In genomic region chr1:2239384-2239985, GRCh38 we compare ENCODE assay signal across 9 cellular contexts. TPM values are rescaled to one million over a fixed set of nuclear protein-coding genes. Genes with fewer than 3 reads are reported as not detected.
DNase-seq lines count a peak whose midpoint lies in the region; ATAC-seq and TF ChIP-seq lines count a peak whose summit lies in the region.
"Had no signal": no experiment of that assay in that cellular context is flagged by ENCODE, and none has a peak within 500 bp of the region (broad histone marks: within the 10 kb centered on the region; RNA-seq: fewer than 3 reads in every experiment).

No MANE protein-coding gene starts in this region.

- H4K8ac ChIP-seq in neuronal stem cell (ENCODE audit: low read depth, low read length), result no peak overlapping the region
- no peak overlapping the region for H4K8ac ChIP-seq in mesendoderm (ENCODE audit: low read depth, low read length)

- no peak overlapping the region for H3K4me2 ChIP-seq in neuronal stem cell (ENCODE audit: insufficient read depth, low read length, poor library complexity, severe bottlenecking)
- no peak overlapping the region for H3K4me2 ChIP-seq in mesendoderm (ENCODE audit: low read length)

- peaks cover 85% of the 10 kb centered on the region for H3K4me1 ChIP-seq in effector memory CD4-positive, alpha-beta T cell (ENCODE audit: control insufficient read depth, insufficient read depth, low read length, poor library complexity, severe bottlenecking)
- H3K4me1 ChIP-seq in neuronal stem cell (ENCODE audit: control insufficient read depth in 2 of 2, insufficient read depth in 1 of 2, low read depth in 1 of 2, low read length in 2 of 2) (peaks cover 7 to 18% of the 10 kb centered on the region in 2 donors), uterus (peaks cover 34 to 69% of the 10 kb centered on the region in 2 donors), mesendoderm (ENCODE audit: control insufficient read depth, low read depth, low read length) (peaks cover 1% of the 10 kb centered on the region)

- H3K79me2 ChIP-seq in mesendoderm (ENCODE audit: control insufficient read depth, insufficient read depth, low read length), result peaks cover 94% of the 10 kb centered on the region

- peak overlapping the region; percentile 61 for H3K4me3 Mint-ChIP-seq in natural killer cell
- H3K4me3 Mint-ChIP-seq in natural killer cell treated with Interleukin-12 subunit alpha and Interleukin-12 subunit beta and Interleukin-15 and Interleukin-18, amount 100 ng/mL, for 72 hours, result no peak overlapping the region

- TF ChIP-seq CTCF in natural killer cell (IDR thresholded peaks at IDR 0.05) (no peak), uterus (IDR thresholded peaks at IDR 0.05) (no peak)

- H4K91ac ChIP-seq in neuronal stem cell (ENCODE audit: low read depth, low read length, poor library complexity), result no peak overlapping the region

- H2BK120ac ChIP-seq in neuronal stem cell (ENCODE audit: low read depth, low read length) (no peak overlapping the region), mesendoderm (ENCODE audit: low read depth, low read length) (no peak overlapping the region)

- H3K56ac ChIP-seq in mesendoderm (ENCODE audit: low read length), result no peak overlapping the region

- H3K4ac ChIP-seq in neuronal stem cell (ENCODE audit: low read length), result no peak overlapping the region
- no peak overlapping the region for H3K4ac ChIP-seq in mesendoderm (ENCODE audit: low read depth, low read length)

- no peak for TF ChIP-seq POLR2A in uterus (IDR thresholded peaks at IDR 0.05)

- H4K5ac ChIP-seq in mesendoderm (ENCODE audit: low read length), result no peak overlapping the region

- no peak for ATAC-seq in natural killer cell
- no peak for ATAC-seq in natural killer cell treated with Interleukin-12 subunit alpha and Interleukin-12 subunit beta and Interleukin-15 and Interleukin-18, amount 100 ng/mL, for 72 hours
- ATAC-seq in HG03139 (IDR thresholded peaks at IDR 0.05; ENCODE audit: unreplicated experiment), result no peak

- H3K36me3 ChIP-seq in effector memory CD4-positive, alpha-beta T cell (ENCODE audit: control insufficient read depth, insufficient read depth, low read length), result peaks cover 13% of the 10 kb centered on the region
- H3K36me3 ChIP-seq in neuronal stem cell (replicated peaks in 1 of 2; ENCODE audit: control insufficient read depth in 2 of 2, insufficient read depth in 2 of 2, low read length in 2 of 2) (peaks cover 6 to 70% of the 10 kb centered on the region in 2 donors), uterus (no peaks in the 10 kb centered on the region), mesendoderm (ENCODE audit: control insufficient read depth, insufficient read depth, low read length) (peaks cover 5% of the 10 kb centered on the region)

- H2AFZ ChIP-seq in neuronal stem cell (ENCODE audit: low read length), result no peak overlapping the region

- intact Hi-C loops in natural killer cell (cut with micrococcal nuclease), result no loop called here
- intact Hi-C loops in uterus (cut with DNase I; ENCODE audit: low total_unique reads), result no loop called here

- no peak overlapping the region for H2BK15ac ChIP-seq in neuronal stem cell (ENCODE audit: low read length)
- H2BK15ac ChIP-seq in mesendoderm (replicated peaks; ENCODE audit: low read depth), result no peak overlapping the region

- no peak overlapping the region for H3K14ac ChIP-seq in neuronal stem cell (ENCODE audit: low read length)

- no CpG with 5 or more reads among the region's 30 CpGs for WGBS in neuronal stem cell (ENCODE audit: extremely low coverage in 2 of 2, insufficient read length in 2 of 2, insufficient replicate concordance in 1 of 2), 2 donors
- no CpG with 5 or more reads among the region's 30 CpGs for WGBS in mesendoderm (ENCODE audit: extremely low coverage, insufficient coverage, low lambda C conversion rate)

- H3K27me3 ChIP-seq in effector memory CD4-positive, alpha-beta T cell (replicated peaks; ENCODE audit: control insufficient read depth, insufficient read depth, low read length, poor library complexity, severe bottlenecking), result no peaks in the 10 kb centered on the region
- H3K27me3 ChIP-seq in neuronal stem cell (ENCODE audit: control insufficient read depth in 3 of 3, insufficient read depth in 3 of 3, low read depth in 1 of 3, low read length in 3 of 3), result no peaks in the 10 kb centered on the region
- no peaks in the 10 kb centered on the region for H3K27me3 ChIP-seq in uterus
- H3K27me3 ChIP-seq in mesendoderm (ENCODE audit: insufficient read depth, low read length, poor library complexity), result no peaks in the 10 kb centered on the region

- no peaks in the 10 kb centered on the region for H3K27me3 Mint-ChIP-seq in natural killer cell (ENCODE audit: low read depth in 2 of 2)
- H3K27me3 Mint-ChIP-seq in natural killer cell treated with Interleukin-12 subunit alpha and Interleukin-12 subunit beta and Interleukin-15 and Interleukin-18, amount 100 ng/mL, for 72 hours, result no peaks in the 10 kb centered on the region

- H2AK5ac ChIP-seq in neuronal stem cell (ENCODE audit: low read depth, low read length) (no peak overlapping the region), mesendoderm (ENCODE audit: low read length) (no peak overlapping the region)

- peak overlapping the region; percentile 49 for H3K27ac ChIP-seq in effector memory CD4-positive, alpha-beta T cell (ENCODE audit: insufficient read depth, low read length, poor library complexity, severe bottlenecking)
- no peak overlapping the region for H3K27ac ChIP-seq in neuronal stem cell (replicated peaks; ENCODE audit: low read length)
- peak overlapping the region; percentile 47 to 48 for H3K27ac ChIP-seq in uterus
- no peak overlapping the region for H3K27ac ChIP-seq in mesendoderm (ENCODE audit: low read depth, low read length)

- H3K9me3 Mint-ChIP-seq in natural killer cell, result no peaks in the 10 kb centered on the region
- H3K9me3 Mint-ChIP-seq in natural killer cell treated with Interleukin-12 subunit alpha and Interleukin-12 subunit beta and Interleukin-15 and Interleukin-18, amount 100 ng/mL, for 72 hours, result no peaks in the 10 kb centered on the region

- H3K36me3 Mint-ChIP-seq in natural killer cell, result no peaks in the 10 kb centered on the region
- no peaks in the 10 kb centered on the region for H3K36me3 Mint-ChIP-seq in natural killer cell treated with Interleukin-12 subunit alpha and Interleukin-12 subunit beta and Interleukin-15 and Interleukin-18, amount 100 ng/mL, for 72 hours

- DNase-seq in natural killer cell (no peak), neuronal stem cell (ENCODE audit: low spot score) (no peak), uterus (no peak), HuH-7 (ENCODE audit: low spot score) (no peak), mesendoderm (no peak)
- DNase-seq in natural killer cell treated with Interleukin-12 subunit alpha and Interleukin-12 subunit beta and Interleukin-15 and Interleukin-18, amount 100 ng/mL, for 72 hours (ENCODE audit: low spot score), result no peak
- DNase-seq in effector memory CD4-positive, alpha-beta T cell, result no peak
- DNase-seq: NCI-H1436 treated with DMSO at 0.1 percent for 48 hours had no signal

- H3K4me3 ChIP-seq in effector memory CD4-positive, alpha-beta T cell (ENCODE audit: insufficient read depth, low read depth, low read length, poor library complexity, severe bottlenecking), result no peak overlapping the region
- H3K4me3 ChIP-seq in neuronal stem cell (ENCODE audit: low read length in 2 of 2), result no peak overlapping the region
- no peak overlapping the region for H3K4me3 ChIP-seq in uterus
- H3K4me3 ChIP-seq in mesendoderm (ENCODE audit: low read length), result no peak overlapping the region

- H3K18ac ChIP-seq in neuronal stem cell (ENCODE audit: low read length), result peak overlapping the region; percentile 32
- no peak overlapping the region for H3K18ac ChIP-seq in mesendoderm (ENCODE audit: low read length)

- no peak overlapping the region for H3K9ac ChIP-seq in neuronal stem cell (ENCODE audit: low read depth, low read length, poor library complexity)
- no peak overlapping the region for H3K9ac ChIP-seq in mesendoderm (ENCODE audit: low read length)

- H3K27ac Mint-ChIP-seq in natural killer cell, result peak overlapping the region; percentile 20 to 84
- peak overlapping the region in 1 of 2 donors; percentile 29 for H3K27ac Mint-ChIP-seq in natural killer cell treated with Interleukin-12 subunit alpha and Interleukin-12 subunit beta and Interleukin-15 and Interleukin-18, amount 100 ng/mL, for 72 hours

- no peaks in the 10 kb centered on the region for H3K9me3 ChIP-seq in effector memory CD4-positive, alpha-beta T cell (ENCODE audit: control insufficient read depth, low read length)
- H3K9me3 ChIP-seq in neuronal stem cell (replicated peaks in 1 of 2; ENCODE audit: control insufficient read depth in 2 of 2, insufficient read depth in 1 of 2, low read depth in 1 of 2, low read length in 2 of 2) (peaks cover 0 to 6% of the 10 kb centered on the region in 2 donors), uterus (no peaks in the 10 kb centered on the region)

- H2BK5ac ChIP-seq in neuronal stem cell (ENCODE audit: low read length) (no peak overlapping the region), mesendoderm (ENCODE audit: low read length) (no peak overlapping the region)

- H3K79me1 ChIP-seq in neuronal stem cell (ENCODE audit: low read depth, low read length) (peaks cover 46% of the 10 kb centered on the region), mesendoderm (ENCODE audit: low read length) (peaks cover 21% of the 10 kb centered on the region)

- H3K4me1 Mint-ChIP-seq in natural killer cell, result peaks cover 51 to 52% of the 10 kb centered on the region in 2 donors
- peaks cover 31 to 34% of the 10 kb centered on the region in 2 donors for H3K4me1 Mint-ChIP-seq in natural killer cell treated with Interleukin-12 subunit alpha and Interleukin-12 subunit beta and Interleukin-15 and Interleukin-18, amount 100 ng/mL, for 72 hours (ENCODE audit: low read depth in 2 of 2)

- H3K23ac ChIP-seq in neuronal stem cell (ENCODE audit: low read depth, low read length, poor library complexity) (peak overlapping the region; percentile 32), mesendoderm (ENCODE audit: low read length) (no peak overlapping the region)

- H2BK12ac ChIP-seq in neuronal stem cell (ENCODE audit: low read length), result no peak overlapping the region

RNA-seq across cellular contexts. Expression of gene SKI, which starts 11.4 kb away (rescaled TPM):
- total RNA-seq in natural killer cell (100 to 1,000 TPM in 2 of 3 donors, 10 to 100 TPM in 1; 96.9 to 145 (median 140) TPM), uterus (100 to 1,000 TPM in 1 of 4 donors, 10 to 100 TPM in 3; 22.8 to 148 (median 34.9) TPM)
- 10 to 100 TPM; 16.5 to 42.7 TPM for total RNA-seq in natural killer cell treated with Interleukin-12 subunit alpha and Interleukin-12 subunit beta and Interleukin-15 and Interleukin-18, amount 100 ng/mL, for 72 hours
- polyA plus RNA-seq in neuronal stem cell (2013, experiment 1 of 2), result 37.5 TPM
- 41.3 TPM for polyA plus RNA-seq in neuronal stem cell (2013, experiment 2 of 2)
- 48.1 TPM for polyA plus RNA-seq in mesendoderm (2013, experiment 1 of 2)
- 51.1 TPM for polyA plus RNA-seq in mesendoderm (2013, experiment 2 of 2)

RNA-seq across cellular contexts. Expression of gene FAAP20, which starts 44.9 kb away (rescaled TPM):
- total RNA-seq in natural killer cell (10 to 100 TPM; 40.3 to 53.0 (median 43.3) TPM), uterus (10 to 100 TPM in 2 of 4 donors, 1 to 10 TPM in 2; 1.5 to 68.5 (median 15.4) TPM)
- 10 to 100 TPM; 43.4 to 61.8 TPM for total RNA-seq in natural killer cell treated with Interleukin-12 subunit alpha and Interleukin-12 subunit beta and Interleukin-15 and Interleukin-18, amount 100 ng/mL, for 72 hours
- 108 TPM for polyA plus RNA-seq in neuronal stem cell (2013, experiment 1 of 2)
- 108 TPM for polyA plus RNA-seq in neuronal stem cell (2013, experiment 2 of 2)
- polyA plus RNA-seq in mesendoderm (2013, experiment 1 of 2), result 85.8 TPM
- 84.4 TPM for polyA plus RNA-seq in mesendoderm (2013, experiment 2 of 2)

Comparison
In these comparisons a context has a peak if more than half of its experiments do, and no peak if none do; other contexts are left out.
1. H3K27ac ChIP-seq: peak in effector memory CD4-positive, alpha-beta T cell (single experiment) and uterus (2 of 2); none in neuronal stem cell (single experiment) and mesendoderm (single experiment).